In genomic region chr1:207698822-207699483, GRCh38 we compare ENCODE assay signal across 8 cellular contexts. TPM values are rescaled to one million over a fixed set of nuclear protein-coding genes. Genes with fewer than 3 reads are reported as not detected.
DNase-seq lines count a peak whose midpoint lies in the region; TF ChIP-seq lines count a peak whose summit lies in the region.

No MANE protein-coding gene starts in this region.

- peak; percentile 47 for TF ChIP-seq RAD21 in neural cell (conservative IDR thresholded peaks at IDR 0.05)

- DNase-seq in GM04503 (ENCODE audit: low read depth) (peak; percentile 21), NCI-H2081 treated with DMSO at 0.1 percent for 48 hours (lab: John Stamatoyannopoulos, UW) (peak; percentile 18), esophagus muscularis mucosa (ENCODE audit: extremely low spot score) (no peak), uterus (peak in 1 of 2 donors; percentile 30), HuH-7 (ENCODE audit: low spot score) (no peak)
- peak; percentile 29 for DNase-seq in activated CD4-positive, alpha-beta T cell treated with anti-CD3 and anti-CD28 coated beads, Interleukin-2, amount 50 U/mL, for 1 hour

- H3K36me3 ChIP-seq in esophagus muscularis mucosa (no peaks in the 10 kb centered on the region), neural cell (ENCODE audit: insufficient read depth, low read length) (no peaks in the 10 kb centered on the region), uterus (no peaks in the 10 kb centered on the region)

- H3K27ac ChIP-seq in 22Rv1: no peak overlapping the region
- H3K27ac ChIP-seq in esophagus muscularis mucosa (replicated peaks in 1 of 4): no peak overlapping the region
- no peak overlapping the region for H3K27ac ChIP-seq in neural cell (ENCODE audit: low read length)
- H3K27ac ChIP-seq in uterus: no peak overlapping the region

- TF ChIP-seq EP300 in esophagus muscularis mucosa (IDR thresholded peaks at IDR 0.05) (no peak), neural cell (conservative IDR thresholded peaks at IDR 0.05; ENCODE audit: poor library complexity, severe bottlenecking) (no peak)

- H3K4me2 ChIP-seq in neural cell (ENCODE audit: low read length): no peak overlapping the region

- intact Hi-C loops in esophagus muscularis mucosa (cut with DNase I) (no loop called here), uterus (cut with DNase I; ENCODE audit: low total_unique reads) (no loop called here)

- H3K79me2 ChIP-seq in neural cell (replicated peaks; ENCODE audit: insufficient read depth, low read length): no peaks in the 10 kb centered on the region

- H3K9ac ChIP-seq in neural cell (ENCODE audit: low read length): no peak overlapping the region

- no peaks in the 10 kb centered on the region for H3K9me2 ChIP-seq in neural cell (ENCODE audit: insufficient read depth, low read length)

- H3K4me3 ChIP-seq in esophagus muscularis mucosa: no peak overlapping the region
- no peak overlapping the region for H3K4me3 ChIP-seq in neural cell (ENCODE audit: low read length)
- H3K4me3 ChIP-seq in uterus: no peak overlapping the region

- H3K9me3 ChIP-seq in esophagus muscularis mucosa: no peaks in the 10 kb centered on the region
- no peaks in the 10 kb centered on the region for H3K9me3 ChIP-seq in neural cell (ENCODE audit: low read length)
- no peaks in the 10 kb centered on the region for H3K9me3 ChIP-seq in uterus

- peak; percentile 94 for TF ChIP-seq CTCF in 22Rv1 (IDR thresholded peaks at IDR 0.05)
- TF ChIP-seq CTCF in esophagus muscularis mucosa (IDR thresholded peaks at IDR 0.05): peak; percentile 43 to 61 (median 54)
- peak; percentile 59 for TF ChIP-seq CTCF in neural cell (IDR thresholded peaks at IDR 0.05; ENCODE audit: poor library complexity, severe bottlenecking)
- peak; percentile 40 to 49 (median 43) for TF ChIP-seq CTCF in uterus (IDR thresholded peaks at IDR 0.05)

- 49% methylated on average over 4 of the region's 4 CpGs for WGBS in esophagus muscularis mucosa

- no peak overlapping the region for H2AFZ ChIP-seq in neural cell (ENCODE audit: low read depth, low read length)

- no peaks in the 10 kb centered on the region for H4K20me1 ChIP-seq in neural cell (ENCODE audit: insufficient read depth)

- H3K4me1 ChIP-seq in esophagus muscularis mucosa: no peaks in the 10 kb centered on the region
- H3K4me1 ChIP-seq in uterus: no peaks in the 10 kb centered on the region

- H3K27me3 ChIP-seq in esophagus muscularis mucosa: no peaks in the 10 kb centered on the region
- H3K27me3 ChIP-seq in neural cell (ENCODE audit: insufficient read depth, low read depth, low read length): no peaks in the 10 kb centered on the region
- no peaks in the 10 kb centered on the region for H3K27me3 ChIP-seq in uterus

- TF ChIP-seq POLR2A in esophagus muscularis mucosa (IDR thresholded peaks at IDR 0.05; ENCODE audit: low read depth) (no peak), uterus (IDR thresholded peaks at IDR 0.05) (no peak)

- H3F3A ChIP-seq in neural cell (ENCODE audit: insufficient read depth, low read length, poor library complexity, severe bottlenecking): no peaks in the 10 kb centered on the region

TF ChIP-seq in neural cell, 6 proteins besides CTCF, POLR2A, EP300 and RAD21:
- TF ChIP-seq MXI1 (conservative IDR thresholded peaks at IDR 0.05; ENCODE audit: poor library complexity, severe bottlenecking) (no peak), TAF1 (IDR thresholded peaks at IDR 0.05; ENCODE audit: low read depth) (no peak), SMC3 (conservative IDR thresholded peaks at IDR 0.05; ENCODE audit: poor library complexity) (no peak), POLR2AphosphoS5 (IDR thresholded peaks at IDR 0.05) (no peak), REST (IDR thresholded peaks at IDR 0.05; ENCODE audit: borderline replicate concordance) (no peak), EZH2 (IDR thresholded peaks at IDR 0.05; ENCODE audit: borderline replicate concordance, insufficient read depth, low read length, poor library complexity, severe bottlenecking) (no peak)

RNA-seq across cellular contexts. Expression of gene CD46, which starts 52.9 kb away (rescaled TPM):
- total RNA-seq in esophagus muscularis mucosa: 10 to 100 TPM; 65.6 to 86.4 (median 69.2) TPM
- 351 and 393 TPM in 2 replicates for polyA plus RNA-seq in neural cell
- 187 and 205 TPM in 2 replicates for polyA minus RNA-seq in neural cell
- 100 to 1,000 TPM; 118 to 195 (median 174) TPM for total RNA-seq in uterus

RNA-seq across cellular contexts. Expression of gene CR1L, which starts 54.0 kb away (rescaled TPM):
- total RNA-seq in esophagus muscularis mucosa: not detected
- polyA plus RNA-seq in neural cell: not detected in 2 replicates
- not detected in 2 replicates for polyA minus RNA-seq in neural cell
- total RNA-seq in uterus: under 1 TPM in 1 of 4 donors, not detected in 3; 0.14 TPM

Comparison
In these comparisons a context has a peak if more than half of its experiments do, and no peak if none do; other contexts are left out.
1. CTCF ChIP-seq: peak in every context shown above with its lines; median percentile 94 in 22Rv1; 59 in neural cell; 54 in esophagus muscularis mucosa; 43 in uterus.
2. DNase-seq: peak in GM04503 (single experiment), NCI-H2081 treated with DMSO at 0.1 percent for 48 hours (single experiment) and activated CD4-positive, alpha-beta T cell treated with anti-CD3 and anti-CD28 coated beads, Interleukin-2, amount 50 U/mL, for 1 hour (single experiment); none in esophagus muscularis mucosa (single experiment) and HuH-7 (single experiment).